ENCODE assay signal across 17 cellular contexts in genomic region chr19:55451163-55451521, GRCh38. TPM values are rescaled to one million over a fixed set of nuclear protein-coding genes. Genes with fewer than 3 reads are reported as not detected.
DNase-seq lines count a peak whose midpoint lies in the region; ATAC-seq and TF ChIP-seq lines count a peak whose summit lies in the region.
"Had no signal": no experiment of that assay in that cellular context is flagged by ENCODE, and none has a peak within 500 bp of the region (broad histone marks: within the 10 kb centered on the region; RNA-seq: fewer than 3 reads in every experiment).

No MANE protein-coding gene starts in this region.

- peaks cover 12% of the 10 kb centered on the region for H3K36me3 Mint-ChIP-seq in activated naive CD8-positive, alpha-beta T cell treated with anti-CD3 and anti-CD28 coated beads for 36 hours
- peaks cover 18% of the 10 kb centered on the region for H3K36me3 Mint-ChIP-seq in memory B cell

- peaks cover 27% of the 10 kb centered on the region for H3K4me1 Mint-ChIP-seq in stimulated activated naive CD8-positive, alpha-beta T cell treated with anti-CD3 and anti-CD28 coated beads, Interleukin-15, amount 100 ng/mL, for 72 hours
- peaks cover 3% of the 10 kb centered on the region for H3K4me1 Mint-ChIP-seq in activated naive CD8-positive, alpha-beta T cell treated with anti-CD3 and anti-CD28 coated beads for 36 hours
- peaks cover 14% of the 10 kb centered on the region for H3K4me1 Mint-ChIP-seq in memory B cell

- H3K27ac Mint-ChIP-seq in stimulated activated naive CD8-positive, alpha-beta T cell treated with anti-CD3 and anti-CD28 coated beads, Interleukin-15, amount 100 ng/mL, for 72 hours, result no peak overlapping the region
- no peak overlapping the region for H3K27ac Mint-ChIP-seq in activated naive CD8-positive, alpha-beta T cell treated with anti-CD3 and anti-CD28 coated beads for 36 hours
- peak overlapping the region; percentile 89 for H3K27ac Mint-ChIP-seq in memory B cell
- H3K27ac Mint-ChIP-seq: activated CD4-positive, alpha-beta T cell treated with anti-CD3 and anti-CD28 coated beads, Interleukin-2, amount 10 ng/mL, durations not matched to agents 24 days and 14 days; activated T-helper 2 cell treated with anti-CD3 and anti-CD28 coated beads, Interferon-gamma antibody, Interleukin-2, Interleukin-4, amounts not matched to agents 10 μg/mL and 5 μg/mL and 100 μg/mL, durations not matched to agents 14 hours and 24 hours and 36 hours had no signal

- intact Hi-C loops in body of pancreas (cut with DNase I), result no loop called here

- TF ChIP-seq CTCF in body of pancreas (IDR thresholded peaks at IDR 0.05), result no peak

- H3K27me3 ChIP-seq in body of pancreas, result peaks cover 0 to 14% of the 10 kb centered on the region in 2 donors

- no peaks in the 10 kb centered on the region for H3K27me3 Mint-ChIP-seq in stimulated activated naive CD8-positive, alpha-beta T cell treated with anti-CD3 and anti-CD28 coated beads, Interleukin-15, amount 100 ng/mL, for 72 hours
- H3K27me3 Mint-ChIP-seq in activated naive CD8-positive, alpha-beta T cell treated with anti-CD3 and anti-CD28 coated beads for 36 hours, result peaks cover 36% of the 10 kb centered on the region
- H3K27me3 Mint-ChIP-seq in memory B cell, result peaks cover 18% of the 10 kb centered on the region

- no peaks in the 10 kb centered on the region for H3K9me3 ChIP-seq in body of pancreas
- H3K9me3 ChIP-seq: psoas muscle had no signal

- H3K4me3 Mint-ChIP-seq in stimulated activated naive CD8-positive, alpha-beta T cell treated with anti-CD3 and anti-CD28 coated beads, Interleukin-15, amount 100 ng/mL, for 72 hours, result peak overlapping the region; percentile 33 to 51
- H3K4me3 Mint-ChIP-seq in activated naive CD8-positive, alpha-beta T cell treated with anti-CD3 and anti-CD28 coated beads for 36 hours, result peak overlapping the region; percentile 12
- H3K4me3 Mint-ChIP-seq in memory B cell, result peak overlapping the region; percentile 67

- peak; percentile 29 for ATAC-seq in stimulated activated naive CD8-positive, alpha-beta T cell treated with anti-CD3 and anti-CD28 coated beads, Interleukin-15, amount 100 ng/mL, for 72 hours
- no peak for ATAC-seq in stimulated activated naive CD8-positive, alpha-beta T cell treated with anti-CD3 and anti-CD28 coated beads, Interleukin-15, Interleukin-2, amounts not matched to agents 100 U/mL and 50 U/mL, for 24 hours
- ATAC-seq in memory B cell (ENCODE audit: low read depth), result peak; percentile 47
- no peak for ATAC-seq in body of pancreas
- ATAC-seq in GM18870 (IDR thresholded peaks at IDR 0.05; ENCODE audit: unreplicated experiment), result no peak
- ATAC-seq: psoas muscle had no signal

- H3K27ac ChIP-seq in body of pancreas, result no peak overlapping the region
- H3K27ac ChIP-seq: C4-2B, psoas muscle had no signal

- no peak for TF ChIP-seq POLR2A in body of pancreas (IDR thresholded peaks at IDR 0.05)

- WGBS in body of pancreas, 2 donors, result 0 to 3% methylated on average over 2 to 22 of the region's 34 CpGs

- no peaks in the 10 kb centered on the region for H3K36me3 ChIP-seq in body of pancreas (replicated peaks in 1 of 2; ENCODE audit: insufficient read depth in 1 of 2, low read depth in 2 of 2)

- no peak for DNase-seq in stimulated activated naive CD8-positive, alpha-beta T cell treated with anti-CD3 and anti-CD28 coated beads, Interleukin-15, amount 100 ng/mL, for 72 hours
- no peak for DNase-seq in stimulated activated naive CD8-positive, alpha-beta T cell treated with anti-CD3 and anti-CD28 coated beads, Interleukin-15, Interleukin-2, amounts not matched to agents 100 U/mL and 50 U/mL, for 24 hours
- DNase-seq in activated naive CD8-positive, alpha-beta T cell treated with anti-CD3 and anti-CD28 coated beads for 36 hours, result no peak
- DNase-seq in memory B cell (ENCODE audit: low spot score in 2 of 2) (no peak), body of pancreas (no peak), germinal center (ENCODE audit: low spot score) (no peak), SHP77 (lab: John Stamatoyannopoulos, UW) (no peak)
- DNase-seq: activated CD4-positive, alpha-beta T cell treated with anti-CD3 and anti-CD28 coated beads, Interleukin-2, amount 10 ng/mL, durations not matched to agents 24 days and 14 days; KG1; NCI-H1694 treated with DMSO at 0.1 percent for 48 hours; psoas muscle had no signal

- no peaks in the 10 kb centered on the region for H3K9me3 Mint-ChIP-seq in stimulated activated naive CD8-positive, alpha-beta T cell treated with anti-CD3 and anti-CD28 coated beads, Interleukin-15, amount 100 ng/mL, for 72 hours
- no peaks in the 10 kb centered on the region for H3K9me3 Mint-ChIP-seq in activated naive CD8-positive, alpha-beta T cell treated with anti-CD3 and anti-CD28 coated beads for 36 hours
- no peaks in the 10 kb centered on the region for H3K9me3 Mint-ChIP-seq in memory B cell
- H3K9me3 Mint-ChIP-seq: activated CD4-positive, alpha-beta T cell treated with anti-CD3 and anti-CD28 coated beads, Interleukin-2, amount 10 ng/mL, durations not matched to agents 24 days and 14 days; activated T-helper 2 cell treated with anti-CD3 and anti-CD28 coated beads, Interferon-gamma antibody, Interleukin-2, Interleukin-4, amounts not matched to agents 10 μg/mL and 5 μg/mL and 100 μg/mL, durations not matched to agents 14 hours and 24 hours and 36 hours had no signal

- H3K4me1 ChIP-seq in body of pancreas, result peaks cover 18% of the 10 kb centered on the region

- no peak overlapping the region for H3K4me3 ChIP-seq in body of pancreas
- H3K4me3 ChIP-seq: psoas muscle had no signal

RNA-seq across cellular contexts. Expression of gene SHISA7, which starts 8.0 kb away (rescaled TPM):
- total RNA-seq in activated naive CD8-positive, alpha-beta T cell treated with anti-CD3 and anti-CD28 coated beads for 36 hours, result not detected
- total RNA-seq in body of pancreas, result not detected
- total RNA-seq: activated CD4-positive, alpha-beta T cell treated with anti-CD3 and anti-CD28 coated beads, Interleukin-2, amount 10 ng/mL, durations not matched to agents 24 days and 14 days; activated T-helper 2 cell treated with anti-CD3 and anti-CD28 coated beads, Interferon-gamma antibody, Interleukin-2, Interleukin-4, amounts not matched to agents 10 μg/mL and 5 μg/mL and 100 μg/mL, durations not matched to agents 14 hours and 24 hours and 36 hours; cardiac septum; lung microvascular endothelial cell; psoas muscle had no signal

RNA-seq across cellular contexts. Expression of gene ISOC2, which starts 10.3 kb away (rescaled TPM):
- 10 to 100 TPM; 35.7 to 37.5 TPM for total RNA-seq in activated naive CD8-positive, alpha-beta T cell treated with anti-CD3 and anti-CD28 coated beads for 36 hours
- 10 to 100 TPM; 38.4 to 75.8 TPM for total RNA-seq in body of pancreas

RNA-seq across cellular contexts. Expression of gene C19orf85, which starts 13.4 kb away (rescaled TPM):
- total RNA-seq in activated naive CD8-positive, alpha-beta T cell treated with anti-CD3 and anti-CD28 coated beads for 36 hours, result not detected
- not detected for total RNA-seq in body of pancreas
- total RNA-seq: activated CD4-positive, alpha-beta T cell treated with anti-CD3 and anti-CD28 coated beads, Interleukin-2, amount 10 ng/mL, durations not matched to agents 24 days and 14 days; activated T-helper 2 cell treated with anti-CD3 and anti-CD28 coated beads, Interferon-gamma antibody, Interleukin-2, Interleukin-4, amounts not matched to agents 10 μg/mL and 5 μg/mL and 100 μg/mL, durations not matched to agents 14 hours and 24 hours and 36 hours; cardiac septum; epithelial cell of proximal tubule; lung microvascular endothelial cell; psoas muscle had no signal

RNA-seq across cellular contexts. Expression of gene ZNF628, which starts 25.3 kb away (rescaled TPM):
- 10 to 100 TPM in 1 of 2 experiments, 1 to 10 TPM in 1; 8.8 to 10.3 TPM for total RNA-seq in activated naive CD8-positive, alpha-beta T cell treated with anti-CD3 and anti-CD28 coated beads for 36 hours
- 1 to 10 TPM; 3.4 to 8.2 TPM for total RNA-seq in body of pancreas

RNA-seq across cellular contexts. Expression of gene NAT14, which starts 33.8 kb away (rescaled TPM):
- total RNA-seq in activated naive CD8-positive, alpha-beta T cell treated with anti-CD3 and anti-CD28 coated beads for 36 hours, result 10 to 100 TPM; 24.8 to 24.9 TPM
- 1 to 10 TPM; 4.2 to 8.2 TPM for total RNA-seq in body of pancreas

Comparison
In these comparisons a context has a peak if more than half of its experiments do, and no peak if none do; other contexts are left out.
1. ATAC-seq: peak in stimulated activated naive CD8-positive, alpha-beta T cell treated with anti-CD3 and anti-CD28 coated beads, Interleukin-15, amount 100 ng/mL, for 72 hours (single experiment) and memory B cell (single experiment); none in stimulated activated naive CD8-positive, alpha-beta T cell treated with anti-CD3 and anti-CD28 coated beads, Interleukin-15, Interleukin-2, amounts not matched to agents 100 U/mL and 50 U/mL, for 24 hours (single experiment), body of pancreas (single experiment) and GM18870 (single experiment).
2. H3K4me3 Mint-ChIP-seq: peak in every context shown above with its lines; median percentile 67 in memory B cell; 42 in stimulated activated naive CD8-positive, alpha-beta T cell treated with anti-CD3 and anti-CD28 coated beads, Interleukin-15, amount 100 ng/mL, for 72 hours; 12 in activated naive CD8-positive, alpha-beta T cell treated with anti-CD3 and anti-CD28 coated beads for 36 hours.